ENCODE assay signal across 1 cellular context in genomic region chr14:100203962-100204834, GRCh38.
TF ChIP-seq lines count a peak whose summit lies in the region.

No MANE protein-coding gene starts in this region.

TF ChIP-seq in HepG2, 621 proteins besides CTCF, POLR2A, EP300 and RAD21 (continued from another document and continues in another):
- no peak; the same call in 1 of the 2 replicates for TF ChIP-seq ZNF574 (CRISPR knock-in tag; IDR thresholded peaks at IDR 0.05)
- TF ChIP-seq DNMT1 (CRISPR knock-in tag; IDR thresholded peaks at IDR 0.05) = no peak
- no peak for TF ChIP-seq ZBTB8A (CRISPR knock-in tag; IDR thresholded peaks at IDR 0.05; ENCODE audit: borderline replicate concordance, low read depth)
- no peak for TF ChIP-seq CREBL2 (CRISPR knock-in tag; IDR thresholded peaks at IDR 0.05; ENCODE audit: borderline replicate concordance)
- TF ChIP-seq BORCS8-MEF2B (CRISPR knock-in tag; IDR thresholded peaks at IDR 0.05) = no peak
- no peak for TF ChIP-seq NFAT5 (CRISPR knock-in tag; IDR thresholded peaks at IDR 0.05)
- TF ChIP-seq SMC3 (IDR thresholded peaks at IDR 0.05; ENCODE audit: low read length) = no peak
- TF ChIP-seq, protein P1, sequence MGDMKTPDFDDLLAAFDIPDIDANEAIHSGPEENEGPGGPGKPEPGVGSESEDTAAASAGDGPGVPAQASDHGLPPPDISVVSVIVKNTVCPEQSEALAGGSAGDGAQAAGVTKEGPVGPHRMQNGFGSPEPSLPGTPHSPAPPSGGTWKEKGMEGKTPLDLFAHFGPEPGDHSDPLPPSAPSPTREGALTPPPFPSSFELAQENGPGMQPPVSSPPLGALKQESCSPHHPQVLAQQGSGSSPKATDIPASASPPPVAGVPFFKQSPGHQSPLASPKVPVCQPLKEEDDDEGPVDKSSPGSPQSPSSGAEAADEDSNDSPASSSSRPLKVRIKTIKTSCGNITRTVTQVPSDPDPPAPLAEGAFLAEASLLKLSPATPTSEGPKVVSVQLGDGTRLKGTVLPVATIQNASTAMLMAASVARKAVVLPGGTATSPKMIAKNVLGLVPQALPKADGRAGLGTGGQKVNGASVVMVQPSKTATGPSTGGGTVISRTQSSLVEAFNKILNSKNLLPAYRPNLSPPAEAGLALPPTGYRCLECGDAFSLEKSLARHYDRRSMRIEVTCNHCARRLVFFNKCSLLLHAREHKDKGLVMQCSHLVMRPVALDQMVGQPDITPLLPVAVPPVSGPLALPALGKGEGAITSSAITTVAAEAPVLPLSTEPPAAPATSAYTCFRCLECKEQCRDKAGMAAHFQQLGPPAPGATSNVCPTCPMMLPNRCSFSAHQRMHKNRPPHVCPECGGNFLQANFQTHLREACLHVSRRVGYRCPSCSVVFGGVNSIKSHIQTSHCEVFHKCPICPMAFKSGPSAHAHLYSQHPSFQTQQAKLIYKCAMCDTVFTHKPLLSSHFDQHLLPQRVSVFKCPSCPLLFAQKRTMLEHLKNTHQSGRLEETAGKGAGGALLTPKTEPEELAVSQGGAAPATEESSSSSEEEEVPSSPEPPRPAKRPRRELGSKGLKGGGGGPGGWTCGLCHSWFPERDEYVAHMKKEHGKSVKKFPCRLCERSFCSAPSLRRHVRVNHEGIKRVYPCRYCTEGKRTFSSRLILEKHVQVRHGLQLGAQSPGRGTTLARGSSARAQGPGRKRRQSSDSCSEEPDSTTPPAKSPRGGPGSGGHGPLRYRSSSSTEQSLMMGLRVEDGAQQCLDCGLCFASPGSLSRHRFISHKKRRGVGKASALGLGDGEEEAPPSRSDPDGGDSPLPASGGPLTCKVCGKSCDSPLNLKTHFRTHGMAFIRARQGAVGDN (CRISPR knock-in tag; IDR thresholded peaks at IDR 0.05) = no peak
- TF ChIP-seq POLR2AphosphoS5 (IDR thresholded peaks at IDR 0.05; ENCODE audit: low read depth, low read length) = no peak
- 0 out of 2 replicates have a peak, but pooled peaks have one; percentile 12 for TF ChIP-seq ZFX (CRISPR knock-in tag; IDR thresholded peaks at IDR 0.05; ENCODE audit: low read depth)
- no peak for TF ChIP-seq ZNF318 (CRISPR knock-in tag; IDR thresholded peaks at IDR 0.05)
- TF ChIP-seq ZNF710 (CRISPR knock-in tag; IDR thresholded peaks at IDR 0.05; ENCODE audit: borderline replicate concordance) = peak; percentile 92
- no peak for TF ChIP-seq SMAD9 (CRISPR knock-in tag; IDR thresholded peaks at IDR 0.05)
- TF ChIP-seq FOXP1 (IDR thresholded peaks at IDR 0.05) = peak; percentile 14; the same call in 1 of the 2 replicates
- TF ChIP-seq FOXP1 (CRISPR knock-in tag; IDR thresholded peaks at IDR 0.05) = peak; percentile 83
- no peak for TF ChIP-seq ZNF737 (CRISPR knock-in tag; IDR thresholded peaks at IDR 0.05; ENCODE audit: borderline replicate concordance)
- no peak for TF ChIP-seq THYN1 (CRISPR knock-in tag; IDR thresholded peaks at IDR 0.05; ENCODE audit: borderline replicate concordance, low read depth)
- peak; percentile 97 for TF ChIP-seq ZNF121 (CRISPR knock-in tag; IDR thresholded peaks at IDR 0.05)
- no peak for TF ChIP-seq ZNF713 (CRISPR knock-in tag; IDR thresholded peaks at IDR 0.05)
- peak; percentile 98 for TF ChIP-seq CEBPB (IDR thresholded peaks at IDR 0.05; ENCODE audit: borderline replicate concordance, low read depth, low read length)
- TF ChIP-seq, protein P2, sequence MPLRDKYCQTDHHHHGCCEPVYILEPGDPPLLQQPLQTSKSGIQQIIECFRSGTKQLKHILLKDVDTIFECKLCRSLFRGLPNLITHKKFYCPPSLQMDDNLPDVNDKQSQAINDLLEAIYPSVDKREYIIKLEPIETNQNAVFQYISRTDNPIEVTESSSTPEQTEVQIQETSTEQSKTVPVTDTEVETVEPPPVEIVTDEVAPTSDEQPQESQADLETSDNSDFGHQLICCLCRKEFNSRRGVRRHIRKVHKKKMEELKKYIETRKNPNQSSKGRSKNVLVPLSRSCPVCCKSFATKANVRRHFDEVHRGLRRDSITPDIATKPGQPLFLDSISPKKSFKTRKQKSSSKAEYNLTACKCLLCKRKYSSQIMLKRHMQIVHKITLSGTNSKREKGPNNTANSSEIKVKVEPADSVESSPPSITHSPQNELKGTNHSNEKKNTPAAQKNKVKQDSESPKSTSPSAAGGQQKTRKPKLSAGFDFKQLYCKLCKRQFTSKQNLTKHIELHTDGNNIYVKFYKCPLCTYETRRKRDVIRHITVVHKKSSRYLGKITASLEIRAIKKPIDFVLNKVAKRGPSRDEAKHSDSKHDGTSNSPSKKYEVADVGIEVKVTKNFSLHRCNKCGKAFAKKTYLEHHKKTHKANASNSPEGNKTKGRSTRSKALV (CRISPR knock-in tag; IDR thresholded peaks at IDR 0.05) = 0 out of 2 replicates have a peak, but pooled peaks have one; percentile 36
- TF ChIP-seq ZNF460 (CRISPR knock-in tag; IDR thresholded peaks at IDR 0.05; ENCODE audit: borderline replicate concordance) = no peak; the same call in 1 of the 2 replicates
- TF ChIP-seq, protein P3, sequence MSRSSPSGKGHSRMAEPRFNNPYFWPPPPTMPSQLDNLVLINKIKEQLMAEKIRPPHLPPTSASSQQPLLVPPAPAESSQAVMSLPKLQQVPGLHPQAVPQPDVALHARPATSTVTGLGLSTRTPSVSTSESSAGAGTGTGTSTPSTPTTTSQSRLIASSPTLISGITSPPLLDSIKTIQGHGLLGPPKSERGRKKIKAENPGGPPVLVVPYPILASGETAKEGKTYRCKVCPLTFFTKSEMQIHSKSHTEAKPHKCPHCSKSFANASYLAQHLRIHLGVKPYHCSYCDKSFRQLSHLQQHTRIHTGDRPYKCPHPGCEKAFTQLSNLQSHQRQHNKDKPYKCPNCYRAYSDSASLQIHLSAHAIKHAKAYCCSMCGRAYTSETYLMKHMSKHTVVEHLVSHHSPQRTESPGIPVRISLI (CRISPR knock-in tag; IDR thresholded peaks at IDR 0.05; ENCODE audit: borderline replicate concordance) = peak; percentile 97
